ENCODE assay signal across 1 cellular context in the genomic region with DNA sequence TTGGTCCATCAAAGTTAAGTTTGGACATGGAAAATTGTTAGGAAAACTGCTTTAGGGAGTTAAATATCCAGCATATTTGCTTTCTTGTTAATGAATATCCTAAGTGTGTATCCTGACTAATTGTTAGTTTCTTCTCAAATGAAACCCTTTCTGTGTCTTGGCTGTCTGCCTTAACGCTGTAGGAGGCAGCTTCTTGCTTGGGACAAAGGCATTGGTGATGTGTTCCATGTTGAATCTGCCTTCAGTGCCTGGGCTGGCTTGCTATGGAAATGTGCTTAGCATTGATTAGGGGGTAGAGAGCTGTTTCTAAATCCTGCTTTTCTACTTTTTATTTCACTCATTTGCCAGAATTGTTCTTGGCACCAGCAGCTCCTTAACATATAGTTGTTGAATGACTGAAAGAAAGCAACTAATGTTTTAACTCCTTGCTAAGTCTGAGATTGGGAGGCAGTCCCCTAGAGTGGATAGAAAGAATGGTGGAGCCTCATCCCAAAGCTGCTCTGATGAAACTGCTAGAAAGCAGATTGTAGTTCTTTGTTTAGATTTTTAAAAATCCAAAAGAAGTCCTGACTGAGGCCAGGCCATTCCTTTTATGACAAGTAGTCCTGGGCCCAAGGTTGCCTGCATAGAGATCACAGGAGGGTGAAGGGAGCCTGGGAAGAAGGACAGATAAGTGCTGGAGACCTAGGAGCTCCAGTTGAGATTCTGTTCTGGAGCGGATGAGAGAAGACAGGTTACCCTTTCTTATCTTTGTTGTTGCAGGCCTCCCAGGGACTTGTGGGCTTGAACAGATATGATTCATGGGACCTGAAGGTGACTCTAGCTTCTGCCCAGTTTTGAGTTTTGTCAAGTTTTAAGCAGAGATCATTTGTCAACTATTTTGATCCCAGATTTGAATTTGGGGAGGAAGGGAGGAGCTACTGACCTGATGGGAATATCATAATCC.
TF ChIP-seq lines count a peak whose summit lies in the region.

No MANE protein-coding gene starts in this region.

TF ChIP-seq in K562, 482 proteins besides CTCF, POLR2A, EP300 and RAD21 (continued from another document and continues in another):
- no peak for TF ChIP-seq ARID4B (CRISPR knock-in tag; IDR thresholded peaks at IDR 0.05)
- no peak for TF ChIP-seq NUFIP1 (IDR thresholded peaks at IDR 0.05; ENCODE audit: partially characterized antibody)
- peak; percentile 91 for TF ChIP-seq CHAMP1 (IDR thresholded peaks at IDR 0.05)
- TF ChIP-seq, protein P1, sequence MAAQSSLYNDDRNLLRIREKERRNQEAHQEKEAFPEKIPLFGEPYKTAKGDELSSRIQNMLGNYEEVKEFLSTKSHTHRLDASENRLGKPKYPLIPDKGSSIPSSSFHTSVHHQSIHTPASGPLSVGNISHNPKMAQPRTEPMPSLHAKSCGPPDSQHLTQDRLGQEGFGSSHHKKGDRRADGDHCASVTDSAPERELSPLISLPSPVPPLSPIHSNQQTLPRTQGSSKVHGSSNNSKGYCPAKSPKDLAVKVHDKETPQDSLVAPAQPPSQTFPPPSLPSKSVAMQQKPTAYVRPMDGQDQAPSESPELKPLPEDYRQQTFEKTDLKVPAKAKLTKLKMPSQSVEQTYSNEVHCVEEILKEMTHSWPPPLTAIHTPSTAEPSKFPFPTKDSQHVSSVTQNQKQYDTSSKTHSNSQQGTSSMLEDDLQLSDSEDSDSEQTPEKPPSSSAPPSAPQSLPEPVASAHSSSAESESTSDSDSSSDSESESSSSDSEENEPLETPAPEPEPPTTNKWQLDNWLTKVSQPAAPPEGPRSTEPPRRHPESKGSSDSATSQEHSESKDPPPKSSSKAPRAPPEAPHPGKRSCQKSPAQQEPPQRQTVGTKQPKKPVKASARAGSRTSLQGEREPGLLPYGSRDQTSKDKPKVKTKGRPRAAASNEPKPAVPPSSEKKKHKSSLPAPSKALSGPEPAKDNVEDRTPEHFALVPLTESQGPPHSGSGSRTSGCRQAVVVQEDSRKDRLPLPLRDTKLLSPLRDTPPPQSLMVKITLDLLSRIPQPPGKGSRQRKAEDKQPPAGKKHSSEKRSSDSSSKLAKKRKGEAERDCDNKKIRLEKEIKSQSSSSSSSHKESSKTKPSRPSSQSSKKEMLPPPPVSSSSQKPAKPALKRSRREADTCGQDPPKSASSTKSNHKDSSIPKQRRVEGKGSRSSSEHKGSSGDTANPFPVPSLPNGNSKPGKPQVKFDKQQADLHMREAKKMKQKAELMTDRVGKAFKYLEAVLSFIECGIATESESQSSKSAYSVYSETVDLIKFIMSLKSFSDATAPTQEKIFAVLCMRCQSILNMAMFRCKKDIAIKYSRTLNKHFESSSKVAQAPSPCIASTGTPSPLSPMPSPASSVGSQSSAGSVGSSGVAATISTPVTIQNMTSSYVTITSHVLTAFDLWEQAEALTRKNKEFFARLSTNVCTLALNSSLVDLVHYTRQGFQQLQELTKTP (IDR thresholded peaks at IDR 0.05; ENCODE audit: low read depth in 1 of 2, partially characterized antibody in 2 of 2) = peak in 1 of 2 experiments; percentile 50
- peak; percentile 75 for TF ChIP-seq CREM (IDR thresholded peaks at IDR 0.05; ENCODE audit: low read depth)
- TF ChIP-seq KDM1A (IDR thresholded peaks at IDR 0.05) = peak; percentile 94 to 96
- TF ChIP-seq PML (IDR thresholded peaks at IDR 0.05; ENCODE audit: low read length) = peak; percentile 96
- TF ChIP-seq SOX6 (IDR thresholded peaks at IDR 0.05) = peak; percentile 97
- TF ChIP-seq ILK (tag; IDR thresholded peaks at IDR 0.05; ENCODE audit: borderline replicate concordance, low read depth) = no peak
- TF ChIP-seq PBX2 (CRISPR knock-in tag; IDR thresholded peaks at IDR 0.05; ENCODE audit: low read depth) = no peak
- TF ChIP-seq PBX2 (tag; conservative IDR thresholded peaks at IDR 0.05; ENCODE audit: low read depth) = peak; percentile 87
- no peak for TF ChIP-seq NR2F6 (CRISPR knock-in tag; IDR thresholded peaks at IDR 0.05)
- TF ChIP-seq, protein P2, sequence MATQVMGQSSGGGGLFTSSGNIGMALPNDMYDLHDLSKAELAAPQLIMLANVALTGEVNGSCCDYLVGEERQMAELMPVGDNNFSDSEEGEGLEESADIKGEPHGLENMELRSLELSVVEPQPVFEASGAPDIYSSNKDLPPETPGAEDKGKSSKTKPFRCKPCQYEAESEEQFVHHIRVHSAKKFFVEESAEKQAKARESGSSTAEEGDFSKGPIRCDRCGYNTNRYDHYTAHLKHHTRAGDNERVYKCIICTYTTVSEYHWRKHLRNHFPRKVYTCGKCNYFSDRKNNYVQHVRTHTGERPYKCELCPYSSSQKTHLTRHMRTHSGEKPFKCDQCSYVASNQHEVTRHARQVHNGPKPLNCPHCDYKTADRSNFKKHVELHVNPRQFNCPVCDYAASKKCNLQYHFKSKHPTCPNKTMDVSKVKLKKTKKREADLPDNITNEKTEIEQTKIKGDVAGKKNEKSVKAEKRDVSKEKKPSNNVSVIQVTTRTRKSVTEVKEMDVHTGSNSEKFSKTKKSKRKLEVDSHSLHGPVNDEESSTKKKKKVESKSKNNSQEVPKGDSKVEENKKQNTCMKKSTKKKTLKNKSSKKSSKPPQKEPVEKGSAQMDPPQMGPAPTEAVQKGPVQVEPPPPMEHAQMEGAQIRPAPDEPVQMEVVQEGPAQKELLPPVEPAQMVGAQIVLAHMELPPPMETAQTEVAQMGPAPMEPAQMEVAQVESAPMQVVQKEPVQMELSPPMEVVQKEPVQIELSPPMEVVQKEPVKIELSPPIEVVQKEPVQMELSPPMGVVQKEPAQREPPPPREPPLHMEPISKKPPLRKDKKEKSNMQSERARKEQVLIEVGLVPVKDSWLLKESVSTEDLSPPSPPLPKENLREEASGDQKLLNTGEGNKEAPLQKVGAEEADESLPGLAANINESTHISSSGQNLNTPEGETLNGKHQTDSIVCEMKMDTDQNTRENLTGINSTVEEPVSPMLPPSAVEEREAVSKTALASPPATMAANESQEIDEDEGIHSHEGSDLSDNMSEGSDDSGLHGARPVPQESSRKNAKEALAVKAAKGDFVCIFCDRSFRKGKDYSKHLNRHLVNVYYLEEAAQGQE (CRISPR knock-in tag; IDR thresholded peaks at IDR 0.05; ENCODE audit: low read depth) = 0 out of 2 replicates have a peak, but pooled peaks have one; percentile 13
- TF ChIP-seq NFIC (IDR thresholded peaks at IDR 0.05) = peak; percentile 82
- no peak for TF ChIP-seq KDM2B (CRISPR knock-in tag; IDR thresholded peaks at IDR 0.05)
- TF ChIP-seq E2F8 (IDR thresholded peaks at IDR 0.05; ENCODE audit: low read depth, partially characterized antibody) = peak; percentile 57
- TF ChIP-seq SMARCB1 (IDR thresholded peaks at IDR 0.05; ENCODE audit: insufficient read length, low read depth) = no peak
- TF ChIP-seq SRSF7 (optimal IDR thresholded peaks at IDR 0.05; ENCODE audit: low read depth, low read length) = no peak
- TF ChIP-seq KHSRP (IDR thresholded peaks at IDR 0.05) = peak; percentile 69; the same call in 1 of the 2 replicates
- TF ChIP-seq TEAD1 (CRISPR knock-in tag; IDR thresholded peaks at IDR 0.05) = peak in 1 of 2 experiments; percentile 16; a peak in 1 of 4 replicates
- TF ChIP-seq ATF7 (IDR thresholded peaks at IDR 0.05) = peak; percentile 71; the same call in 1 of the 2 replicates
- peak; percentile 62; the same call in 1 of the 2 replicates for TF ChIP-seq ZNF644 (tag; IDR thresholded peaks at IDR 0.05; ENCODE audit: low read depth)
- no peak for TF ChIP-seq ZNF174 (CRISPR knock-in tag; IDR thresholded peaks at IDR 0.05)
- no peak for TF ChIP-seq NR2C2 (CRISPR knock-in tag; IDR thresholded peaks at IDR 0.05)
- TF ChIP-seq NR2C2 (tag; IDR thresholded peaks at IDR 0.05) = peak; percentile 39; the same call in 1 of the 2 replicates
- peak in 1 of 2 experiments; percentile 87; a peak in 2 of 4 replicates for TF ChIP-seq HDAC1 (IDR thresholded peaks at IDR 0.05)
- TF ChIP-seq USF2 (CRISPR knock-in tag; IDR thresholded peaks at IDR 0.05) = no peak
- TF ChIP-seq GATA2 (CRISPR knock-in tag; IDR thresholded peaks at IDR 0.05) = peak; percentile 92
- TF ChIP-seq LEF1 (IDR thresholded peaks at IDR 0.05) = peak; percentile 87
